Comparison of ENCODE assay signal across 1 cellular context in genomic region chr17:75845058-75845711, GRCh38.
TF ChIP-seq lines count a peak whose summit lies in the region.

No MANE protein-coding gene starts in this region.

TF ChIP-seq in H1, 55 proteins besides CTCF, POLR2A, EP300 and RAD21:
- TF ChIP-seq YY1 (IDR thresholded peaks at IDR 0.05; ENCODE audit: low read depth, low read length) (peak; percentile 60; the same call in 1 of the 2 replicates), EZH2 (IDR thresholded peaks at IDR 0.05; ENCODE audit: low read depth, low read length, severe bottlenecking) (no peak), USF2 (IDR thresholded peaks at IDR 0.05; ENCODE audit: low read length) (no peak), CTBP2 (IDR thresholded peaks at IDR 0.05; ENCODE audit: borderline replicate concordance, insufficient read depth, insufficient read length, low read length) (no peak), TAF1 (IDR thresholded peaks at IDR 0.05; ENCODE audit: low read depth, low read length) (no peak), E2F6 (IDR thresholded peaks at IDR 0.05) (no peak), CEBPB (IDR thresholded peaks at IDR 0.05; ENCODE audit: low read depth, low read length) (no peak), SIRT6 (IDR thresholded peaks at IDR 0.05; ENCODE audit: low read length) (no peak), SIN3A (conservative IDR thresholded peaks at IDR 0.05 in 1 of 2, IDR thresholded peaks at IDR 0.05 in 1 of 2; ENCODE audit: low read depth in 1 of 2, low read length in 2 of 2) (0 out of 4 replicates have a peak, but pooled peaks of 1 of the 2 experiments have one; percentile 35), CBX5 (IDR thresholded peaks at IDR 0.05; ENCODE audit: low read depth, low read length) (no peak), JUN (IDR thresholded peaks at IDR 0.05; ENCODE audit: low read depth, low read length) (no peak), HDAC6 (IDR thresholded peaks at IDR 0.05; ENCODE audit: low read depth, low read length) (no peak), BRCA1 (IDR thresholded peaks at IDR 0.05; ENCODE audit: low read depth, low read length) (no peak), KDM5A (IDR thresholded peaks at IDR 0.05; ENCODE audit: low read length) (no peak), CHD1 (IDR thresholded peaks at IDR 0.05; ENCODE audit: low read depth, low read length) (no peak), RBBP5 (IDR thresholded peaks at IDR 0.05; ENCODE audit: borderline replicate concordance, low read depth, low read length) (no peak), GABPA (IDR thresholded peaks at IDR 0.05; ENCODE audit: borderline replicate concordance, insufficient read depth, low read length) (0 out of 2 replicates have a peak, but pooled peaks have one; percentile 35), RFX5 (IDR thresholded peaks at IDR 0.05; ENCODE audit: borderline replicate concordance, low read depth, low read length) (no peak), BACH1 (IDR thresholded peaks at IDR 0.05; ENCODE audit: low read length) (no peak), RNF2 (IDR thresholded peaks at IDR 0.05; ENCODE audit: borderline replicate concordance, low read depth, low read length, missing control alignments, poor library complexity, severe bottlenecking) (no peak), ASH2L (IDR thresholded peaks at IDR 0.05; ENCODE audit: low read length) (no peak), POLR2AphosphoS5 (IDR thresholded peaks at IDR 0.05; ENCODE audit: low read depth, low read length) (no peak), TEAD4 (IDR thresholded peaks at IDR 0.05; ENCODE audit: low read depth, low read length) (no peak), TAF7 (optimal IDR thresholded peaks at IDR 0.05; ENCODE audit: borderline replicate concordance, low read depth, low read length) (no peak), POU5F1 (IDR thresholded peaks at IDR 0.05; ENCODE audit: low read depth, low read length) (no peak), RXRA (IDR thresholded peaks at IDR 0.05; ENCODE audit: insufficient read depth, low read depth, low read length) (no peak), SP2 (IDR thresholded peaks at IDR 0.05; ENCODE audit: low read length) (no peak), NANOG (IDR thresholded peaks at IDR 0.05; ENCODE audit: insufficient read depth, low read depth, low read length, poor library complexity, severe bottlenecking) (no peak), SP4 (IDR thresholded peaks at IDR 0.05; ENCODE audit: low read length) (no peak), CREB1 (IDR thresholded peaks at IDR 0.05) (peak; percentile 49; the same call in 1 of the 2 replicates), SAP30 (IDR thresholded peaks at IDR 0.05; ENCODE audit: insufficient read depth, insufficient replicate concordance, low read length) (no peak), PHF8 (conservative IDR thresholded peaks at IDR 0.05; ENCODE audit: low read depth, low read length) (no peak), NRF1 (IDR thresholded peaks at IDR 0.05; ENCODE audit: low read depth, low read length) (no peak), MAX (IDR thresholded peaks at IDR 0.05) (0 out of 2 replicates have a peak, but pooled peaks have one; percentile 15), TBP (IDR thresholded peaks at IDR 0.05; ENCODE audit: low read depth, low read length) (no peak), KDM1A (IDR thresholded peaks at IDR 0.05; ENCODE audit: borderline replicate concordance, low read length) (no peak), MAFK (IDR thresholded peaks at IDR 0.05; ENCODE audit: low read depth, low read length) (no peak), CBX8 (IDR thresholded peaks at IDR 0.05; ENCODE audit: borderline replicate concordance, low read depth, low read length) (no peak), EGR1 (IDR thresholded peaks at IDR 0.05; ENCODE audit: borderline replicate concordance, low read depth, low read length) (no peak), FOSL1 (IDR thresholded peaks at IDR 0.05; ENCODE audit: insufficient read depth, low read depth, low read length) (no peak)
